ENCODE assay signal across 10 cellular contexts in genomic region chr11:69635210-69635609, GRCh38. TPM values are rescaled to one million over a fixed set of nuclear protein-coding genes. Genes with fewer than 3 reads are reported as not detected.
DNase-seq lines count a peak whose midpoint lies in the region; ATAC-seq and TF ChIP-seq lines count a peak whose summit lies in the region.
"Had no signal": no experiment of that assay in that cellular context is flagged by ENCODE, and none has a peak within 500 bp of the region (broad histone marks: within the 10 kb centered on the region; RNA-seq: fewer than 3 reads in every experiment).

No MANE protein-coding gene starts in this region.

- peaks cover 16% of the 10 kb centered on the region for H3K79me2 ChIP-seq in PC-9 (ENCODE audit: low read depth)
- H3K79me2 ChIP-seq in osteoblast (ENCODE audit: insufficient read depth, low read length) = peaks cover 4% of the 10 kb centered on the region

- ATAC-seq in SK-N-SH treated with all-trans-retinoic acid at 6 μM for 48 hours (no peak), GM18505 (IDR thresholded peaks at IDR 0.05; ENCODE audit: unreplicated experiment) (no peak)
- ATAC-seq: CD8-positive, alpha-beta T cell had no signal

- peaks cover 41% of the 10 kb centered on the region for H3K36me3 Mint-ChIP-seq in Caco-2 (ENCODE audit: insufficient read depth, unreplicated experiment)
- H3K36me3 Mint-ChIP-seq: CD8-positive, alpha-beta T cell had no signal

- no peak for DNase-seq in Caco-2
- no peak for DNase-seq in PC-9
- peak; percentile 29 for DNase-seq in osteoblast (ENCODE audit: insufficient read length, low spot score, missing footprints)
- no peak for DNase-seq in NCI-H2196 (lab: John Stamatoyannopoulos, UW; ENCODE audit: unreplicated experiment)
- no peak for DNase-seq in activated CD4-positive, alpha-beta T cell treated with anti-CD3 and anti-CD28 coated beads, Interleukin-2, amount 50 U/mL, for 4 hours
- DNase-seq: CD8-positive, alpha-beta T cell; COR-L47; GF-D8 had no signal

- H2AFZ ChIP-seq in PC-9 (no peak overlapping the region), osteoblast (ENCODE audit: low read length) (no peak overlapping the region)

- TF ChIP-seq POLR2A in GM18505 (IDR thresholded peaks at IDR 0.05; ENCODE audit: borderline replicate concordance, extremely low read depth, insufficient read depth, insufficient read length) = no peak

- H3K36me3 ChIP-seq in Caco-2 (ENCODE audit: control insufficient read depth, insufficient read depth, low read length) (no peaks in the 10 kb centered on the region), PC-9 (ENCODE audit: low read depth) (no peaks in the 10 kb centered on the region), osteoblast (ENCODE audit: insufficient read depth, low read length) (no peaks in the 10 kb centered on the region)

- CTCF ChIA-PET in Caco-2 (lab: Charles Lee) = interaction anchor here (0.6 kb wide), 1 partner anchor 297 kb away, joined by 5 read pairs; no protein-coding TSS in a partner anchor
- CTCF ChIA-PET in PC-9 (lab: Charles Lee) = no interaction called here

- POLR2A ChIA-PET in Caco-2 (lab: Charles Lee) = interaction anchor here (1.1 to 1.8 kb wide), 2 partner anchors 138 to 192 kb away, joined by 4 to 6 read pairs; no protein-coding TSS in a partner anchor
- POLR2A ChIA-PET in PC-9 (lab: Charles Lee; ENCODE audit: unreplicated experiment) = interaction anchor here (0.5 kb wide), 1 partner anchor 138 kb away, joined by 3 read pairs; no protein-coding TSS in a partner anchor

- H4K20me1 ChIP-seq in PC-9 (ENCODE audit: insufficient read depth) (no peaks in the 10 kb centered on the region), osteoblast (ENCODE audit: insufficient read depth, low read length) (no peaks in the 10 kb centered on the region)

- peaks cover 31% of the 10 kb centered on the region for H3F3A ChIP-seq in PC-9 (ENCODE audit: insufficient read depth, low read depth)

- H3K9me3 ChIP-seq in Caco-2 (no peaks in the 10 kb centered on the region), PC-9 (ENCODE audit: insufficient read depth, low read depth) (peaks cover 1% of the 10 kb centered on the region; the same call in 1 of the 2 replicates), osteoblast (ENCODE audit: low read depth, low read length) (no peaks in the 10 kb centered on the region)

- peak overlapping the region; percentile 97 for H3K27ac Mint-ChIP-seq in Caco-2 (ENCODE audit: unreplicated experiment)
- H3K27ac Mint-ChIP-seq: CD8-positive, alpha-beta T cell had no signal

- H3K27me3 ChIP-seq in Caco-2 (replicated peaks; ENCODE audit: control insufficient read depth, insufficient read depth, low read length) = no peaks in the 10 kb centered on the region
- H3K27me3 ChIP-seq in PC-9 (ENCODE audit: insufficient read depth, low read depth) = no peaks in the 10 kb centered on the region
- no peaks in the 10 kb centered on the region for H3K27me3 ChIP-seq in osteoblast (ENCODE audit: insufficient read depth, low read length)

- H3K27me3 Mint-ChIP-seq in Caco-2 (ENCODE audit: insufficient read depth, unreplicated experiment) = no peaks in the 10 kb centered on the region

- peaks cover 21% of the 10 kb centered on the region for H3K4me1 Mint-ChIP-seq in Caco-2 (ENCODE audit: low read depth, unreplicated experiment)

- H3K4me3 ChIP-seq in Caco-2 (ENCODE audit: low read depth, low read length) (no peak overlapping the region), PC-9 (no peak overlapping the region), osteoblast (ENCODE audit: insufficient read depth, low read length) (no peak overlapping the region)

- H3K4me2 ChIP-seq in PC-9 (peak overlapping the region; percentile 86; the same call in 1 of the 2 replicates), osteoblast (ENCODE audit: insufficient read depth, low read length) (no peak overlapping the region)

- H3K4me1 ChIP-seq in Caco-2 = peaks cover 23% of the 10 kb centered on the region
- peaks cover 22% of the 10 kb centered on the region; the same call in 1 of the 2 replicates for H3K4me1 ChIP-seq in PC-9 (replicated peaks; ENCODE audit: insufficient read depth)
- peaks cover 32% of the 10 kb centered on the region for H3K4me1 ChIP-seq in osteoblast (ENCODE audit: insufficient read depth, low read length)

- peak overlapping the region; percentile 96 for H3K4me3 Mint-ChIP-seq in Caco-2 (ENCODE audit: unreplicated experiment)
- H3K4me3 Mint-ChIP-seq: CD8-positive, alpha-beta T cell had no signal

- intact Hi-C loops in Caco-2 (cut with micrococcal nuclease; ENCODE audit: unreplicated experiment) = loop anchor here (2.0 kb wide), 1 partner anchor 58 kb away; no protein-coding TSS in a partner anchor
- intact Hi-C loops in PC-9 (cut with micrococcal nuclease; ENCODE audit: unreplicated experiment) = loop anchor here (5.0 kb wide), 1 partner anchor 93 kb away; no protein-coding TSS in a partner anchor

- H3K27ac ChIP-seq in PC-9 = no peak overlapping the region
- H3K27ac ChIP-seq in osteoblast (ENCODE audit: low read depth, low read length) = no peak overlapping the region

- H3K9me3 Mint-ChIP-seq in Caco-2 (ENCODE audit: unreplicated experiment) = no peaks in the 10 kb centered on the region
- H3K9me3 Mint-ChIP-seq: CD8-positive, alpha-beta T cell had no signal

- no TSS peak for BruUV-seq in Caco-2 (replicated peaks; lab: Mats Ljungman, UMichigan)
- no TSS peak for BruUV-seq in PC-9 (replicated peaks; lab: Mats Ljungman, UMichigan)

- TF ChIP-seq CTCF in Caco-2 (IDR thresholded peaks at IDR 0.05; ENCODE audit: insufficient read depth in 1 of 2, low read depth in 1 of 2, low read length in 1 of 2, severe bottlenecking in 1 of 2, unreplicated experiment in 1 of 2) (no peak), PC-9 (conservative IDR thresholded peaks at IDR 0.05) (no peak), osteoblast (IDR thresholded peaks at IDR 0.05; ENCODE audit: extremely low read depth, low read depth, low read length) (no peak)

- H3K9me2 ChIP-seq in PC-9 (ENCODE audit: insufficient read depth) = no peaks in the 10 kb centered on the region

TF ChIP-seq in SK-N-SH treated with all-trans-retinoic acid at 6 μM for 48 hours, 23 proteins besides CTCF, POLR2A, EP300 and RAD21:
- peak; percentile 21; the same call in 1 of the 2 replicates for TF ChIP-seq ZNF8 (CRISPR knock-in tag; IDR thresholded peaks at IDR 0.05)
- no peak for TF ChIP-seq ARNTL (CRISPR knock-in tag; IDR thresholded peaks at IDR 0.05; ENCODE audit: borderline replicate concordance, low read depth)

RNA-seq across cellular contexts. Expression of gene CCND1, which starts 5.7 kb away (rescaled TPM):
- total RNA-seq in Caco-2 (2022) (288 and 331 TPM in 2 replicates), PC-9 (2021) (346 and 586 TPM in 2 replicates), osteoblast (187 and 237 TPM in 2 replicates)

RNA-seq across cellular contexts. Expression of gene LTO1, which starts 39.9 kb away (rescaled TPM):
- 49.3 and 51.3 TPM in 2 replicates for total RNA-seq in Caco-2 (2022)
- 41.1 and 50.3 TPM in 2 replicates for total RNA-seq in PC-9 (2021)
- 21.8 and 24.6 TPM in 2 replicates for total RNA-seq in osteoblast
